13 cellular contexts compared by ENCODE assay signal in the genomic region with DNA sequence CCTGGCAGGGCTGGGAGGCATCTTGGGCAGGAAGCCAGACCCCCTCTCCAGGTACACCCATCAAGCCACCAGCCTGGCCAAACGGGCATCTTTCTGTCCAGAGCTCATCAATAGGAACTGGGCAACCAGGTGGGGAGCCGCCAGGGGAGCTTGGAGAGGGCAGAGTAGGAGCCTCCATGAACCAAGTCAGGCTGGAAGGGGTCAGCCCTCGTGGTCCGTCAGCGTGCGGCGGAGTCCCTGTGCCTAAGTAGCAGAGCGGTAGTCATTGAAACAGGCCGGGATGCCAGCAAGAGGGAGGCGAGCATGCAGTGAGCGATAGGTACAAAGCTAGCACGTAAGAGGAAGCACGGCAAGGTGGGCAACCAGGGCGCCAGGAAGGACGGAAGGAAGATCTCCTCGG. TPM values are rescaled to one million over a fixed set of nuclear protein-coding genes. Genes with fewer than 3 reads are reported as not detected.
A peak's percentile ranks its signal among the peaks of the same experiment; 100 is the strongest.
DNase-seq lines count a peak whose midpoint lies in the region; ATAC-seq and TF ChIP-seq lines count a peak whose summit lies in the region.
"Had no signal": no experiment of that assay in that cellular context is flagged by ENCODE, and none has a peak within 500 bp of the region (broad histone marks: within the 10 kb centered on the region; RNA-seq: fewer than 3 reads in every experiment).

No MANE protein-coding gene starts in this region.

- intact Hi-C loops in A673 (cut with micrococcal nuclease; ENCODE audit: unreplicated experiment), result no loop called here

- H3K27me3 ChIP-seq in A673 (replicated peaks; ENCODE audit: insufficient read depth, low read depth, low read length, poor library complexity), result no peaks in the 10 kb centered on the region

- peaks cover 4% of the 10 kb centered on the region for H3K4me1 ChIP-seq in A673 (ENCODE audit: insufficient read depth, low read length, poor library complexity, severe bottlenecking)

- H3K27ac ChIP-seq in A673 (ENCODE audit: low read depth, low read length, poor library complexity, severe bottlenecking), result no peak overlapping the region

- H3K36me3 ChIP-seq in A673 (ENCODE audit: insufficient read depth, low read length, poor library complexity, severe bottlenecking), result peaks cover 29% of the 10 kb centered on the region

- BruUV-seq in A673 (replicated peaks; lab: Mats Ljungman, UMichigan), result no TSS peak

- H3K36me3 Mint-ChIP-seq in stimulated activated naive CD8-positive, alpha-beta T cell treated with anti-CD3 and anti-CD28 coated beads, Interleukin-15, Interleukin-2, amounts not matched to agents 100 ng/mL and 50 ng/mL, for 24 hours (ENCODE audit: low read depth), result peaks cover 27% of the 10 kb centered on the region
- peaks cover 5% of the 10 kb centered on the region for H3K36me3 Mint-ChIP-seq in activated naive CD8-positive, alpha-beta T cell
- H3K36me3 Mint-ChIP-seq in naive thymus-derived CD8-positive, alpha-beta T cell, result peaks cover 0 to 7% (median 0%) of the 10 kb centered on the region in 3 donors

- peaks cover 50% of the 10 kb centered on the region for H3K4me1 Mint-ChIP-seq in stimulated activated naive CD8-positive, alpha-beta T cell treated with anti-CD3 and anti-CD28 coated beads, Interleukin-15, Interleukin-2, amounts not matched to agents 100 ng/mL and 50 ng/mL, for 24 hours (ENCODE audit: low read depth)
- peaks cover 31% of the 10 kb centered on the region for H3K4me1 Mint-ChIP-seq in activated naive CD8-positive, alpha-beta T cell (ENCODE audit: low read depth)
- H3K4me1 Mint-ChIP-seq in naive thymus-derived CD8-positive, alpha-beta T cell, result peaks cover 29 to 61% (median 56%) of the 10 kb centered on the region in 4 donors

- no peak for DNase-seq in stimulated activated naive CD8-positive, alpha-beta T cell treated with anti-CD3 and anti-CD28 coated beads, Interleukin-15, Interleukin-2, amounts not matched to agents 100 U/mL and 50 U/mL, for 24 hours
- no peak for DNase-seq in naive thymus-derived CD8-positive, alpha-beta T cell
- no peak for DNase-seq in A673 (ENCODE audit: low spot score)
- DNase-seq: aorta; NCI-H146; stimulated activated CD4-positive, alpha-beta T cell treated with anti-CD3 and anti-CD28 coated beads, Interleukin-2, amount 100 ng/mL, for 48 hours; T1000 had no signal

- CTCF ChIA-PET in A673 (lab: Charles Lee), result no interaction called here

- H3K27ac Mint-ChIP-seq in stimulated activated naive CD8-positive, alpha-beta T cell treated with anti-CD3 and anti-CD28 coated beads, Interleukin-15, Interleukin-2, amounts not matched to agents 100 ng/mL and 50 ng/mL, for 24 hours, result peak overlapping the region; percentile 71
- H3K27ac Mint-ChIP-seq in activated naive CD8-positive, alpha-beta T cell, result peak overlapping the region; percentile 89
- peak overlapping the region; percentile 43 to 99 (median 92) for H3K27ac Mint-ChIP-seq in naive thymus-derived CD8-positive, alpha-beta T cell

- H3K9me3 Mint-ChIP-seq in stimulated activated naive CD8-positive, alpha-beta T cell treated with anti-CD3 and anti-CD28 coated beads, Interleukin-15, Interleukin-2, amounts not matched to agents 100 ng/mL and 50 ng/mL, for 24 hours, result peaks cover 8% of the 10 kb centered on the region
- no peaks in the 10 kb centered on the region for H3K9me3 Mint-ChIP-seq in activated naive CD8-positive, alpha-beta T cell (ENCODE audit: low read depth)
- H3K9me3 Mint-ChIP-seq in naive thymus-derived CD8-positive, alpha-beta T cell, result peaks cover 0 to 22% (median 0%) of the 10 kb centered on the region in 9 donors

- peaks cover 4% of the 10 kb centered on the region for H3K9me3 ChIP-seq in A673 (ENCODE audit: low read depth, low read length, poor library complexity, severe bottlenecking)

- no peak for ATAC-seq in stimulated activated naive CD8-positive, alpha-beta T cell treated with anti-CD3 and anti-CD28 coated beads, Interleukin-15, Interleukin-2, amounts not matched to agents 100 U/mL and 50 U/mL, for 24 hours
- ATAC-seq in naive thymus-derived CD8-positive, alpha-beta T cell, result no peak
- no peak for ATAC-seq in HG03095 (IDR thresholded peaks at IDR 0.05; ENCODE audit: unreplicated experiment)
- ATAC-seq in GM18867 (IDR thresholded peaks at IDR 0.05; ENCODE audit: unreplicated experiment), result no peak
- no peak for ATAC-seq in HG02840 (IDR thresholded peaks at IDR 0.05; ENCODE audit: low FRiP score, unreplicated experiment)
- ATAC-seq: K562 had no signal

- H3K4me3 ChIP-seq in A673 (ENCODE audit: low read depth, low read length, poor library complexity, severe bottlenecking), result no peak overlapping the region
- H3K4me3 ChIP-seq: K562 had no signal

- TF ChIP-seq CTCF in A673 (conservative IDR thresholded peaks at IDR 0.05; ENCODE audit: low read depth, low read length), result no peak

- H3K27me3 Mint-ChIP-seq in stimulated activated naive CD8-positive, alpha-beta T cell treated with anti-CD3 and anti-CD28 coated beads, Interleukin-15, Interleukin-2, amounts not matched to agents 100 ng/mL and 50 ng/mL, for 24 hours, result no peaks in the 10 kb centered on the region
- H3K27me3 Mint-ChIP-seq in activated naive CD8-positive, alpha-beta T cell, result no peaks in the 10 kb centered on the region
- no peaks in the 10 kb centered on the region for H3K27me3 Mint-ChIP-seq in naive thymus-derived CD8-positive, alpha-beta T cell

- POLR2A ChIA-PET in naive thymus-derived CD8-positive, alpha-beta T cell (lab: Charles Lee), result interaction anchor here (1.3 kb wide), 1 partner anchor 35 kb away, joined by 4 read pairs; no protein-coding TSS in a partner anchor
- POLR2A ChIA-PET in A673 (lab: Charles Lee; ENCODE audit: low non-redundant PET), result no interaction called here

- peak overlapping the region; percentile 69 for H3K4me3 Mint-ChIP-seq in stimulated activated naive CD8-positive, alpha-beta T cell treated with anti-CD3 and anti-CD28 coated beads, Interleukin-15, Interleukin-2, amounts not matched to agents 100 ng/mL and 50 ng/mL, for 24 hours
- peak overlapping the region; percentile 73 for H3K4me3 Mint-ChIP-seq in activated naive CD8-positive, alpha-beta T cell
- peak overlapping the region; percentile 53 to 83 (median 78) for H3K4me3 Mint-ChIP-seq in naive thymus-derived CD8-positive, alpha-beta T cell

RNA-seq across cellular contexts. Expression of a gene that starts 1.7 kb away (rescaled TPM):
- total RNA-seq in naive thymus-derived CD8-positive, alpha-beta T cell, result 10 to 100 TPM; 15.7 to 16.7 TPM
- polyA plus RNA-seq in naive thymus-derived CD8-positive, alpha-beta T cell, result 1 to 10 TPM; 3.9 to 8.7 (median 7.2) TPM
- 46.6 and 50.6 TPM in 2 replicates for total RNA-seq in A673 (2021)
